1 cellular context compared by ENCODE assay signal in genomic region chr13:28558567-28558966, GRCh38.
TF ChIP-seq lines count a peak whose summit lies in the region.

No MANE protein-coding gene starts in this region.

TF ChIP-seq in IMR-90, 13 proteins besides CTCF, POLR2A, EP300 and RAD21 (continued from another document):
- TF ChIP-seq USF2 (IDR thresholded peaks at IDR 0.05; ENCODE audit: low read depth, low read length) (no peak), RCOR1 (IDR thresholded peaks at IDR 0.05; ENCODE audit: insufficient replicate concordance, low read length) (no peak)
TF ChIP-seq in IMR-90: peak in this region for 0.
